Comparison of ENCODE assay signal across 9 cellular contexts in the genomic region with DNA sequence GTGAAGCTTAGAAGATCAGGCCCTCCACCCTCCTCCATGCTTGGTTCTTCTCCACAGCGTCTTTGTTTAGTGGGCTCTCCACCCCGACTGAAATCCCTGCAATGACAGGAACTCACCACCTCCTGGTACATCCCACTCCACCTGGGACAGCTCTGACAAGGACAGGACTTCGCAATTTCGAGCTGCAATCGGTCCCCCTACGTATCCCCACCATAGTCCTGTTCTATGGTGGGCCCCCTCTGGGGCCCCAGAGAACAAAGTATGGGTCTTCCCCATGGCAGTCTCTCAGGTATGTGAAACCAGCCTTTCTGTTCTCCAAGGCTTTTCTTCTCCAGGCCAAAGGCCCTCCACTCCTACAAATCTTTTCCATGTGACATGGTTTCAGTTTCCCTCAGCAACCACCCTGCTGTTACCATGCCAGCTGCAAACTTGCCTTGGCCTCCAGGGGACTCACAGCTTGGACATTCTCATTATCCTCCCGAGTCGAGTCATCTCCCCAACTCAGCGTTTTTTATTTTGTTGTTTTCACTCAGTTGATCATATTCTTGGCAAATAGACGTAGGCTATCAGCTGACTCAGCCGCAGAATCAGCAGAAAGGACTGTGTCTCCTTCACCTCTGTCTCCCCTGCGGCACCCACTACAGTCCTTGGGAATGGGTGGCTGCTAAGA.
DNase-seq lines count a peak whose midpoint lies in the region; ATAC-seq, FAIRE-seq and TF ChIP-seq lines count a peak whose summit lies in the region.
"Had no signal": no experiment of that assay in that cellular context is flagged by ENCODE, and none has a peak within 500 bp of the region (broad histone marks: within the 10 kb centered on the region; RNA-seq: fewer than 3 reads in every experiment).

No MANE protein-coding gene starts in this region.

- POLR2A ChIA-PET in HepG2 (lab: Yijun Ruan, JAX): no interaction called here

- 35% methylated on average over 11 of the region's 12 CpGs for WGBS in HepG2 (ENCODE audit: low lambda C conversion rate)

- H3K4me2 ChIP-seq in HepG2 (ENCODE audit: low read depth, low read length): peak overlapping the region; percentile 33; the same call in 1 of the 2 replicates

- H3K27me3 ChIP-seq in ACC112 (ENCODE audit: insufficient read depth, low read length) (peaks cover 15% of the 10 kb centered on the region), brain microvascular endothelial cell (replicated peaks) (peaks cover 34% of the 10 kb centered on the region), HepG2 (ENCODE audit: control insufficient read depth in 1 of 2, insufficient read depth in 2 of 2, low read length in 2 of 2) (peaks cover 3 to 26% of the 10 kb centered on the region in 2 experiments; a peak in 3 of 5 replicates), ascending aorta (no peaks in the 10 kb centered on the region)

- H3K9me3 Mint-ChIP-seq in activated T-cell treated with anti-CD3 and anti-CD28 coated beads, Interleukin-2, amount 50 U/mL, for 4 hours: no peaks in the 10 kb centered on the region

- H3K9me3 ChIP-seq in HepG2 (ENCODE audit: low read length): no peaks in the 10 kb centered on the region
- no peaks in the 10 kb centered on the region for H3K9me3 ChIP-seq in ascending aorta

- BruUV-seq in HepG2 (replicated peaks; lab: Mats Ljungman, UMichigan): no TSS peak

- no peak for TF ChIP-seq POLR2A in HepG2 (IDR thresholded peaks at IDR 0.05; ENCODE audit: insufficient read depth in 1 of 2, low read depth in 2 of 2, low read length in 2 of 2)

- no peaks in the 10 kb centered on the region for H4K20me1 ChIP-seq in HepG2 (ENCODE audit: insufficient read depth, low read length)

- intact Hi-C loops in HepG2 (cut with micrococcal nuclease; ENCODE audit: unreplicated experiment): no loop called here
- intact Hi-C loops in ascending aorta (cut with DNase I): no loop called here

- no peak overlapping the region for H3K4me3 Mint-ChIP-seq in activated T-cell treated with anti-CD3 and anti-CD28 coated beads, Interleukin-2, amount 50 U/mL, for 4 hours
- H3K4me3 Mint-ChIP-seq: dendritic cell treated with granulocyte-macrophage colony-stimulating factor and Interleukin-4, amounts not matched to agents 40 ng/mL and 50 ng/mL, for 4 days had no signal

- H3K36me3 Mint-ChIP-seq in activated T-cell treated with anti-CD3 and anti-CD28 coated beads, Interleukin-2, amount 50 U/mL, for 4 hours (ENCODE audit: insufficient read depth): no peaks in the 10 kb centered on the region

- H3K4me3 ChIP-seq in ACC112 (ENCODE audit: low read depth, low read length) (peak overlapping the region; percentile 51), brain microvascular endothelial cell (ENCODE audit: low read depth, low read length) (no peak overlapping the region), HepG2 (replicated peaks in 1 of 3; ENCODE audit: insufficient read depth in 1 of 3, low read depth in 2 of 3, low read length in 3 of 3) (no peak overlapping the region), ascending aorta (no peak overlapping the region)

- DNase-seq in HuH-7 (ENCODE audit: low spot score): peak; percentile 34
- DNase-seq in brain microvascular endothelial cell: peak; percentile 31
- DNase-seq in HepG2 (ENCODE audit: low spot score): no peak
- DNase-seq in mesenteric fat pad (ENCODE audit: low spot score): no peak
- DNase-seq in activated T-cell treated with anti-CD3 and anti-CD28 coated beads, Interleukin-2, amount 50 U/mL, for 4 hours: no peak
- DNase-seq in ascending aorta (ENCODE audit: low spot score in 2 of 2): no peak

- H3K36me3 ChIP-seq in ACC112 (ENCODE audit: insufficient read depth, low read length) (no peaks in the 10 kb centered on the region), brain microvascular endothelial cell (replicated peaks) (no peaks in the 10 kb centered on the region), HepG2 (replicated peaks in 1 of 2; ENCODE audit: control insufficient read depth in 1 of 2, insufficient read depth in 2 of 2, low read length in 2 of 2) (no peaks in the 10 kb centered on the region), ascending aorta (no peaks in the 10 kb centered on the region)

- peak; percentile 74 for ATAC-seq in HepG2
- ATAC-seq in activated T-cell treated with anti-CD3 and anti-CD28 coated beads, Interleukin-2, amount 50 U/mL, for 4 hours: no peak
- ATAC-seq in GM21367 (IDR thresholded peaks at IDR 0.05; ENCODE audit: unreplicated experiment): no peak

- no peak overlapping the region for H3K9ac ChIP-seq in HepG2 (ENCODE audit: insufficient read depth, low read depth, low read length)

- H3K27me3 Mint-ChIP-seq in activated T-cell treated with anti-CD3 and anti-CD28 coated beads, Interleukin-2, amount 50 U/mL, for 4 hours (ENCODE audit: low read depth): no peaks in the 10 kb centered on the region

- peak overlapping the region; percentile 52 for H3K27ac ChIP-seq in ACC112 (ENCODE audit: low read depth, low read length)
- no peak overlapping the region for H3K27ac ChIP-seq in brain microvascular endothelial cell
- no peak overlapping the region for H3K27ac ChIP-seq in HepG2 (ENCODE audit: extremely low read length, insufficient read depth, low read length)
- no peak overlapping the region for H3K27ac ChIP-seq in ascending aorta

- no peak for FAIRE-seq in HepG2 (lab: Jason Lieb, UNC)

- H3K4me1 ChIP-seq in ACC112 (ENCODE audit: control insufficient read depth, insufficient read depth, low read length, unreplicated experiment) (peaks cover 19% of the 10 kb centered on the region), HepG2 (ENCODE audit: insufficient read depth, low read length) (no peaks in the 10 kb centered on the region), ascending aorta (no peaks in the 10 kb centered on the region)

- TF ChIP-seq CTCF in brain microvascular endothelial cell (IDR thresholded peaks at IDR 0.05; ENCODE audit: low read depth, low read length, missing control alignments): no peak
- TF ChIP-seq CTCF in HepG2 (CRISPR knock-in tag; IDR thresholded peaks at IDR 0.05): no peak
- TF ChIP-seq CTCF in ascending aorta (IDR thresholded peaks at IDR 0.05): no peak

- TF ChIP-seq EP300 in HepG2 (IDR thresholded peaks at IDR 0.05; ENCODE audit: low read depth in 2 of 2, low read length in 2 of 2): no peak
- TF ChIP-seq EP300 in HepG2 (CRISPR knock-in tag; IDR thresholded peaks at IDR 0.05; ENCODE audit: borderline replicate concordance): no peak

- no peaks in the 10 kb centered on the region for H3K79me2 ChIP-seq in ACC112 (ENCODE audit: control insufficient read depth, insufficient read depth, low read length, unreplicated experiment)
- H3K79me2 ChIP-seq in HepG2 (ENCODE audit: insufficient read depth, low read length): no peaks in the 10 kb centered on the region

- CTCF ChIA-PET in HepG2 (lab: Yijun Ruan, JAX; ENCODE audit: low intra/inter-chr PET ratio, low total read pairs): no interaction called here

- TF ChIP-seq RAD21 in HepG2 (CRISPR knock-in tag; IDR thresholded peaks at IDR 0.05): no peak

- H2AFZ ChIP-seq in ACC112 (ENCODE audit: low read length, unreplicated experiment) (peak overlapping the region; percentile 80), HepG2 (ENCODE audit: low read length) (no peak overlapping the region)

- in situ Hi-C loops in brain microvascular endothelial cell (cut with HindIII; ENCODE audit: low pct_ligation_motif_present, low sequenced_read_pairs) (no loop called here), HepG2 (cut with HindIII; ENCODE audit: extremely low pct_ligation_motif_present, low pct_unique_long_range_greater_than_20kb) (no loop called here)

- no peaks in the 10 kb centered on the region for H3K4me1 Mint-ChIP-seq in activated T-cell treated with anti-CD3 and anti-CD28 coated beads, Interleukin-2, amount 50 U/mL, for 4 hours (ENCODE audit: low read depth)

TF ChIP-seq in HepG2, 621 proteins besides CTCF, POLR2A, EP300 and RAD21:
- TF ChIP-seq MAFK (conservative IDR thresholded peaks at IDR 0.05 in 1 of 2, IDR thresholded peaks at IDR 0.05 in 1 of 2; ENCODE audit: low read length in 2 of 2) (0 out of 4 replicates have a peak, but pooled peaks of 1 of the 2 experiments have one; percentile 3), ARNTL (CRISPR knock-in tag; IDR thresholded peaks at IDR 0.05) (no peak)

Comparison
In these comparisons a context has a peak if more than half of its experiments do, and no peak if none do; other contexts are left out.
1. DNase-seq: peak in HuH-7 (single experiment) and brain microvascular endothelial cell (single experiment); none in HepG2 (single experiment), mesenteric fat pad (single experiment), activated T-cell treated with anti-CD3 and anti-CD28 coated beads, Interleukin-2, amount 50 U/mL, for 4 hours (single experiment) and ascending aorta (0 of 2).